ENCODE assay signal across 2 cellular contexts in genomic region chr19:19425170-19425875, GRCh38.
TF ChIP-seq lines count a peak whose summit lies in the region.

No MANE protein-coding gene starts in this region.

TF ChIP-seq in WTC11, 78 proteins besides CTCF, POLR2A, EP300 and RAD21 (continued from another document):
- no peak for TF ChIP-seq TEAD4 (CRISPR knock-in tag; IDR thresholded peaks at IDR 0.05)
- no peak for TF ChIP-seq FOXK1 (CRISPR knock-in tag; IDR thresholded peaks at IDR 0.05)
- no peak for TF ChIP-seq ZNF232 (CRISPR knock-in tag; IDR thresholded peaks at IDR 0.05)
- no peak for TF ChIP-seq KAT7 (CRISPR knock-in tag; IDR thresholded peaks at IDR 0.05; ENCODE audit: borderline replicate concordance)

TF ChIP-seq in HepG2, 621 proteins besides CTCF, POLR2A, EP300 and RAD21:
- no peak for TF ChIP-seq PTBP1 (IDR thresholded peaks at IDR 0.05; ENCODE audit: low read depth, low read length, poor library complexity, severe bottlenecking)
- no peak for TF ChIP-seq HMGXB3 (CRISPR knock-in tag; IDR thresholded peaks at IDR 0.05; ENCODE audit: borderline replicate concordance)
- TF ChIP-seq SP5 (CRISPR knock-in tag; IDR thresholded peaks at IDR 0.05; ENCODE audit: borderline replicate concordance, low read depth), result no peak
- TF ChIP-seq ZNF24 (IDR thresholded peaks at IDR 0.05), result no peak
- TF ChIP-seq ZNF263 (CRISPR knock-in tag; IDR thresholded peaks at IDR 0.05), result peak; percentile 80
TF ChIP-seq in HepG2: peak in this region for 1.
